ENCODE assay signal across 13 cellular contexts in genomic region chr9:111920531-111920930, GRCh38. TPM values are rescaled to one million over a fixed set of nuclear protein-coding genes. Genes with fewer than 3 reads are reported as not detected.
A peak's percentile ranks its signal among the peaks of the same experiment; 100 is the strongest.
DNase-seq lines count a peak whose midpoint lies in the region; ATAC-seq and TF ChIP-seq lines count a peak whose summit lies in the region.
"Had no signal": no experiment of that assay in that cellular context is flagged by ENCODE, and none has a peak within 500 bp of the region (broad histone marks: within the 10 kb centered on the region; RNA-seq: fewer than 3 reads in every experiment).

No MANE protein-coding gene starts in this region.

- H3K9me3 ChIP-seq in neutrophil, result no peaks in the 10 kb centered on the region

- ATAC-seq in HG02571 (IDR thresholded peaks at IDR 0.05; ENCODE audit: unreplicated experiment) (no peak), omental fat pad (ENCODE audit: low FRiP score) (no peak)
- ATAC-seq in stimulated activated naive CD8-positive, alpha-beta T cell treated with anti-CD3 and anti-CD28 coated beads, Interleukin-15, Interleukin-2, amounts not matched to agents 100 U/mL and 50 U/mL, for 24 hours, result no peak
- ATAC-seq: CD8-positive, alpha-beta T cell had no signal

- TF ChIP-seq CTCF in C4-2B (conservative IDR thresholded peaks at IDR 0.05) (no peak), RWPE1 (conservative IDR thresholded peaks at IDR 0.05; ENCODE audit: low read depth) (no peak), neutrophil (IDR thresholded peaks at IDR 0.05) (no peak), omental fat pad (IDR thresholded peaks at IDR 0.05) (no peak)

- H3K4me1 ChIP-seq in neutrophil (ENCODE audit: control insufficient read depth in 1 of 2, insufficient read depth in 1 of 2, low read depth in 1 of 2, low read length in 1 of 2), result peaks cover 10 to 15% of the 10 kb centered on the region in 2 experiments

- DNase-seq in RWPE1 (ENCODE audit: low spot score) (no peak), omental fat pad (ENCODE audit: low spot score) (no peak), occipital lobe (lab: John Stamatoyannopoulos, UW) (no peak)
- no peak for DNase-seq in stimulated activated naive CD8-positive, alpha-beta T cell treated with anti-CD3 and anti-CD28 coated beads, Interleukin-15, Interleukin-2, amounts not matched to agents 100 U/mL and 50 U/mL, for 24 hours
- DNase-seq: AML-193; Calu3; CD8-positive, alpha-beta T cell; GF-D8; H9 had no signal

- H3K27ac ChIP-seq in C4-2B (peak overlapping the region; percentile 9; the same call in 1 of the 2 replicates), RWPE1 (peak overlapping the region; percentile 69; the same call in 1 of the 2 replicates), neutrophil (peak overlapping the region; percentile 41)
- H3K27ac ChIP-seq: BLaER1 had no signal

- no peaks in the 10 kb centered on the region for H3K27me3 ChIP-seq in neutrophil
- H3K27me3 ChIP-seq: BLaER1 had no signal

- no peak overlapping the region for H3K4me3 ChIP-seq in neutrophil (ENCODE audit: low read depth in 1 of 2, low read length in 1 of 2)
- H3K4me3 ChIP-seq: BLaER1 had no signal

- CTCF ChIA-PET in RWPE1 (lab: Yijun Ruan, JAX), result interaction anchor here (0.7 to 1.0 kb wide), 2 partner anchors 154 to 227 kb away, joined by 3 to 4 read pairs; no protein-coding TSS in a partner anchor

- peaks cover 30% of the 10 kb centered on the region for H3K36me3 ChIP-seq in neutrophil

- POLR2A ChIA-PET in RWPE1 (lab: Yijun Ruan, JAX; ENCODE audit: low non-redundant PET), result no interaction called here

RNA-seq across cellular contexts. Expression of gene UGCG, which starts 23.9 kb away (rescaled TPM):
- total RNA-seq in omental fat pad, result 100 to 1,000 TPM in 1 of 4 donors, 10 to 100 TPM in 3; 25.0 to 203 (median 59.7) TPM
- 108 TPM for total RNA-seq in occipital lobe

Comparison
In these comparisons a context has a peak if more than half of its experiments do, and no peak if none do; other contexts are left out.
1. H3K27ac ChIP-seq: peak in every context shown above with its lines; median percentile 69 in RWPE1; 41 in neutrophil; 9 in C4-2B.